Comparison of ENCODE assay signal across 35 cellular contexts in genomic region chr6:95725344-95725743, GRCh38.
"Had no signal": no experiment of that assay in that cellular context is flagged by ENCODE, and none has a peak within 500 bp of the region (broad histone marks: within the 10 kb centered on the region; RNA-seq: fewer than 3 reads in every experiment).

No MANE protein-coding gene starts in this region.

- H3K27ac ChIP-seq: ascending aorta, cardiac muscle cell, VCaP had no signal

- FAIRE-seq: bronchial epithelial cell, TTC549 had no signal

- DNase-seq: activated B cell treated with CpG ODN at 0.5 μM for 24 hours; activated CD4-positive, alpha-beta memory T cell treated with anti-CD3 and anti-CD28 coated beads, Interleukin-2, amount 10 ng/mL, durations not matched to agents 7 days and 5 days; activated CD4-positive, alpha-beta T cell treated with anti-CD3 and anti-CD28 coated beads for 4 hours; activated CD4-positive, alpha-beta T cell treated with anti-CD3 and anti-CD28 coated beads, Interleukin-2, amount 10 ng/mL, durations not matched to agents 7 days and 5 days; activated CD4-positive, alpha-beta T cell treated with anti-CD3 and anti-CD28 coated beads, Interleukin-2, amount 50 U/mL, for 48 hours; activated CD4-positive, CD25-positive, alpha-beta regulatory T cell treated with anti-CD3 and anti-CD28 coated beads, Interleukin-2, amount 50 U/mL, for 72 hours; activated CD8-positive, alpha-beta memory T cell treated with anti-CD3 and anti-CD28 coated beads for 24 hours; activated CD8-positive, alpha-beta memory T cell treated with anti-CD3 and anti-CD28 coated beads, Interleukin-2, amount 10 ng/mL, durations not matched to agents 7 days and 5 days; activated CD8-positive, alpha-beta memory T cell treated with anti-CD3 and anti-CD28 coated beads, Interleukin-2, amount 50 U/mL, for 48 hours; activated CD8-positive, alpha-beta T cell treated with anti-CD3 and anti-CD28 coated beads, Interleukin-2, amount 10 ng/mL, durations not matched to agents 7 days and 5 days; activated effector memory CD4-positive, alpha-beta T cell treated with Interleukin-2 at 50 U/mL for 16 hours; activated gamma-delta T cell; activated naive CD4-positive, alpha-beta T cell treated with anti-CD3 and anti-CD28 coated beads, Interleukin-2, amount 10 ng/mL, durations not matched to agents 7 days and 5 days; activated naive CD4-positive, alpha-beta T cell treated with Interleukin-2 at 50 U/mL for 16 hours; activated naive CD8-positive, alpha-beta T cell treated with anti-CD3 and anti-CD28 coated beads, Interleukin-2, amount 10 ng/mL, durations not matched to agents 7 days and 5 days; activated naive CD8-positive, alpha-beta T cell treated with anti-CD3 and anti-CD28 coated beads, Interleukin-2, amount 50 U/mL, for 24 hours; activated T-cell treated with anti-CD3 and anti-CD28 coated beads, Interleukin-2, amount 50 U/mL, for 24 hours; activated T-cell treated with anti-CD3 and anti-CD28 coated beads, Interleukin-2, amount 50 U/mL, for 48 hours; amygdala; anterior cingulate cortex; caudate nucleus; cerebellar nuclear complex; T-helper 2 cell; T-helper 9 cell had no signal

- H3K27ac Mint-ChIP-seq: activated B cell treated with CpG ODN at 0.5 μM for 24 hours; activated CD4-positive, alpha-beta memory T cell treated with anti-CD3 and anti-CD28 coated beads, Interleukin-2, amount 10 ng/mL, durations not matched to agents 7 days and 5 days; activated CD4-positive, alpha-beta T cell treated with anti-CD3 and anti-CD28 coated beads, Interleukin-2, amount 10 ng/mL, durations not matched to agents 7 days and 5 days; activated CD8-positive, alpha-beta memory T cell treated with anti-CD3 and anti-CD28 coated beads, Interleukin-2, amount 10 ng/mL, durations not matched to agents 7 days and 5 days; activated CD8-positive, alpha-beta T cell treated with anti-CD3 and anti-CD28 coated beads, Interleukin-2, amount 10 ng/mL, durations not matched to agents 7 days and 5 days; activated naive CD4-positive, alpha-beta T cell treated with anti-CD3 and anti-CD28 coated beads, Interleukin-2, amount 10 ng/mL, durations not matched to agents 7 days and 5 days; activated naive CD4-positive, alpha-beta T cell treated with anti-CD3 and anti-CD28 coated beads, Interleukin-2, amount 50 U/mL, for 24 hours; activated naive CD8-positive, alpha-beta T cell; activated naive CD8-positive, alpha-beta T cell treated with anti-CD3 and anti-CD28 coated beads, Interleukin-2, amount 10 ng/mL, durations not matched to agents 7 days and 5 days; activated naive CD8-positive, alpha-beta T cell treated with anti-CD3 and anti-CD28 coated beads, Interleukin-2, amount 50 U/mL, for 24 hours; activated T-cell treated with anti-CD3 and anti-CD28 coated beads, Interleukin-2, amount 50 U/mL, for 24 hours; activated T-helper 2 cell treated with anti-CD3 and anti-CD28 coated beads, Interferon-gamma antibody, Interleukin-2, Interleukin-4, amounts not matched to agents 10 μg/mL and 5 μg/mL and 100 μg/mL, durations not matched to agents 14 hours and 24 hours and 36 hours; brain; T-helper 2 cell treated with Interferon-gamma antibody and Interleukin-4, amounts not matched to agents 5 μg/mL and 100 μg/mL, for 36 hours had no signal

- H3K27me3 Mint-ChIP-seq: activated B cell treated with CpG ODN at 0.5 μM for 24 hours; activated CD4-positive, alpha-beta memory T cell treated with anti-CD3 and anti-CD28 coated beads, Interleukin-2, amount 10 ng/mL, durations not matched to agents 7 days and 5 days; activated CD4-positive, alpha-beta T cell treated with anti-CD3 and anti-CD28 coated beads, Interleukin-2, amount 10 ng/mL, durations not matched to agents 7 days and 5 days; activated CD8-positive, alpha-beta memory T cell treated with anti-CD3 and anti-CD28 coated beads, Interleukin-2, amount 10 ng/mL, durations not matched to agents 7 days and 5 days; activated naive CD4-positive, alpha-beta T cell treated with anti-CD3 and anti-CD28 coated beads, Interleukin-2, amount 10 ng/mL, durations not matched to agents 7 days and 5 days; activated naive CD4-positive, alpha-beta T cell treated with anti-CD3 and anti-CD28 coated beads, Interleukin-2, amount 50 U/mL, for 24 hours; activated naive CD8-positive, alpha-beta T cell treated with anti-CD3 and anti-CD28 coated beads, Interleukin-2, amount 10 ng/mL, durations not matched to agents 7 days and 5 days; activated naive CD8-positive, alpha-beta T cell treated with anti-CD3 and anti-CD28 coated beads, Interleukin-2, amount 50 U/mL, for 24 hours; activated T-cell treated with anti-CD3 and anti-CD28 coated beads, Interleukin-2, amount 50 U/mL, for 24 hours; brain; central memory CD8-positive, alpha-beta T cell had no signal

- H3K27me3 ChIP-seq: ascending aorta, cardiac muscle cell had no signal

- H3K9me3 Mint-ChIP-seq: activated CD4-positive, alpha-beta memory T cell treated with anti-CD3 and anti-CD28 coated beads, Interleukin-2, amount 10 ng/mL, durations not matched to agents 7 days and 5 days; activated CD4-positive, alpha-beta T cell treated with anti-CD3 and anti-CD28 coated beads, Interleukin-2, amount 10 ng/mL, durations not matched to agents 7 days and 5 days; activated naive CD4-positive, alpha-beta T cell treated with anti-CD3 and anti-CD28 coated beads, Interleukin-2, amount 10 ng/mL, durations not matched to agents 7 days and 5 days; activated T-helper 2 cell treated with anti-CD3 and anti-CD28 coated beads, Interferon-gamma antibody, Interleukin-2, Interleukin-4, amounts not matched to agents 10 μg/mL and 5 μg/mL and 100 μg/mL, durations not matched to agents 14 hours and 24 hours and 36 hours; T-helper 2 cell treated with Interferon-gamma antibody and Interleukin-4, amounts not matched to agents 5 μg/mL and 100 μg/mL, for 36 hours had no signal

- H3K36me3 Mint-ChIP-seq: activated CD8-positive, alpha-beta memory T cell treated with anti-CD3 and anti-CD28 coated beads, Interleukin-2, amount 10 ng/mL, durations not matched to agents 7 days and 5 days; activated naive CD4-positive, alpha-beta T cell treated with anti-CD3 and anti-CD28 coated beads, Interleukin-2, amount 10 ng/mL, durations not matched to agents 7 days and 5 days; activated naive CD4-positive, alpha-beta T cell treated with anti-CD3 and anti-CD28 coated beads, Interleukin-2, amount 50 U/mL, for 24 hours; activated naive CD8-positive, alpha-beta T cell; activated naive CD8-positive, alpha-beta T cell treated with anti-CD3 and anti-CD28 coated beads, Interleukin-2, amount 10 ng/mL, durations not matched to agents 7 days and 5 days; brain had no signal

- H3K4me1 ChIP-seq: ascending aorta had no signal

- H3K4me1 Mint-ChIP-seq: activated B cell treated with CpG ODN at 0.5 μM for 24 hours; activated CD4-positive, alpha-beta memory T cell treated with anti-CD3 and anti-CD28 coated beads, Interleukin-2, amount 10 ng/mL, durations not matched to agents 7 days and 5 days; activated CD4-positive, alpha-beta T cell treated with anti-CD3 and anti-CD28 coated beads, Interleukin-2, amount 10 ng/mL, durations not matched to agents 7 days and 5 days; activated CD8-positive, alpha-beta memory T cell treated with anti-CD3 and anti-CD28 coated beads, Interleukin-2, amount 10 ng/mL, durations not matched to agents 7 days and 5 days; activated naive CD4-positive, alpha-beta T cell treated with anti-CD3 and anti-CD28 coated beads, Interleukin-2, amount 10 ng/mL, durations not matched to agents 7 days and 5 days; activated naive CD4-positive, alpha-beta T cell treated with anti-CD3 and anti-CD28 coated beads, Interleukin-2, amount 50 U/mL, for 24 hours; activated naive CD8-positive, alpha-beta T cell treated with anti-CD3 and anti-CD28 coated beads, Interleukin-2, amount 10 ng/mL, durations not matched to agents 7 days and 5 days; activated naive CD8-positive, alpha-beta T cell treated with anti-CD3 and anti-CD28 coated beads, Interleukin-2, amount 50 U/mL, for 24 hours; central memory CD8-positive, alpha-beta T cell had no signal

- H3K4me3 ChIP-seq: ascending aorta, cardiac muscle cell had no signal

- ATAC-seq: activated CD8-positive, alpha-beta memory T cell treated with anti-CD3 and anti-CD28 coated beads, Interleukin-2, amount 10 ng/mL, durations not matched to agents 7 days and 5 days; activated CD8-positive, alpha-beta T cell treated with anti-CD3 and anti-CD28 coated beads, Interleukin-2, amount 10 ng/mL, durations not matched to agents 7 days and 5 days; activated naive CD8-positive, alpha-beta T cell treated with anti-CD3 and anti-CD28 coated beads, Interleukin-2, amount 50 U/mL, for 24 hours had no signal

- H3K36me3 ChIP-seq: ascending aorta, cardiac muscle cell had no signal

- H3K4me3 Mint-ChIP-seq: activated B cell treated with CpG ODN at 0.5 μM for 24 hours; activated CD4-positive, alpha-beta memory T cell treated with anti-CD3 and anti-CD28 coated beads, Interleukin-2, amount 10 ng/mL, durations not matched to agents 7 days and 5 days; activated CD4-positive, alpha-beta T cell treated with anti-CD3 and anti-CD28 coated beads, Interleukin-2, amount 10 ng/mL, durations not matched to agents 7 days and 5 days; activated CD8-positive, alpha-beta memory T cell treated with anti-CD3 and anti-CD28 coated beads, Interleukin-2, amount 10 ng/mL, durations not matched to agents 7 days and 5 days; activated CD8-positive, alpha-beta T cell treated with anti-CD3 and anti-CD28 coated beads, Interleukin-2, amount 10 ng/mL, durations not matched to agents 7 days and 5 days; activated naive CD4-positive, alpha-beta T cell treated with anti-CD3 and anti-CD28 coated beads, Interleukin-2, amount 10 ng/mL, durations not matched to agents 7 days and 5 days; activated naive CD4-positive, alpha-beta T cell treated with anti-CD3 and anti-CD28 coated beads, Interleukin-2, amount 50 U/mL, for 24 hours; activated naive CD8-positive, alpha-beta T cell; activated naive CD8-positive, alpha-beta T cell treated with anti-CD3 and anti-CD28 coated beads, Interleukin-2, amount 10 ng/mL, durations not matched to agents 7 days and 5 days; activated naive CD8-positive, alpha-beta T cell treated with anti-CD3 and anti-CD28 coated beads, Interleukin-2, amount 50 U/mL, for 24 hours; activated T-cell treated with anti-CD3 and anti-CD28 coated beads, Interleukin-2, amount 50 U/mL, for 24 hours; brain; central memory CD8-positive, alpha-beta T cell; T-helper 2 cell treated with Interferon-gamma antibody and Interleukin-4, amounts not matched to agents 5 μg/mL and 100 μg/mL, for 36 hours had no signal
